ENCODE assay signal across 37 cellular contexts in the genomic region with DNA sequence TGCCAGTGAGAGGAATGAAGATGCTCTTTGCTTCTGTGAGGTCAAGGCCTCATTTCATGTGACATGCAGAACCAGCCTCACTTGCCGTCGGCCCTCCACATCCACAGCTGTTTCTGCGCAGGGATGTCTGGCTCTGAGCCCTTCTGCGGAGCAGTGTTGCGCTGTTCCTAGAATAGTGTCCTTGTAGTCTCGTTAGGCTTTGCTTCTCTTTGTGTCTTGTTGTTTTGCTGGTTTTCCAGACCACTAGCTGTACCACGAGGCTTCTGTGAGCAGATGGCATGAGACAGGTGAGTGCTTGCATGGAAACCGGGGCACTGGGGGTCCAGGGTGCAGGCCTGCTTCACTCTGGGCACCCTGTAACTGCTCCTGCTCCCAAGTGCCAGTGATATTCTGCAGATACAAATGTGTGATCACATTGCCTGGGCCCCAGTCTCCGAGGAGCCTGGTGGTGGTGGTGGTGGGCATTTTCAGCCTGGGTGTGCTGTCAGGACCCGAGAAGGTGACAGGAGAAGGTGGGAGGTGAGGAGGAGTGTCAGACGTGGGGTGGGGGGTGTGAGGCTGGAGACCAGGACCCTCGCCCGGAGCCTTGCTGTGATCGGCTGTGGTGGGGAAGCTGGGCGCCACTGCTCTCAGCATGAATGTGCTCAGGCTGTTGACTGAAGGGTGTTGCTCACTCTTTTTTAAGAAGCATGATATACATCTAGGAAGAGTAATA. TPM values are rescaled to one million over a fixed set of nuclear protein-coding genes. Genes with fewer than 3 reads are reported as not detected.
DNase-seq lines count a peak whose midpoint lies in the region; FAIRE-seq and TF ChIP-seq lines count a peak whose summit lies in the region.
"Had no signal": no experiment of that assay in that cellular context is flagged by ENCODE, and none has a peak within 500 bp of the region (broad histone marks: within the 10 kb centered on the region; RNA-seq: fewer than 3 reads in every experiment).

No MANE protein-coding gene starts in this region.

- peak overlapping the region; percentile 41 for H3K27ac ChIP-seq in caudate nucleus (ENCODE audit: low read depth, low read length)
- no peak overlapping the region for H3K27ac ChIP-seq in neural progenitor cell
- no peak overlapping the region for H3K27ac ChIP-seq in tibial artery
- H3K27ac ChIP-seq: brain microvascular endothelial cell, gastroesophageal sphincter, hepatocyte, HL-60, SJSA1 had no signal

- no peaks in the 10 kb centered on the region for H3K36me3 Mint-ChIP-seq in activated CD4-positive, alpha-beta memory T cell treated with anti-CD3 and anti-CD28 coated beads for 36 hours
- H3K36me3 Mint-ChIP-seq in activated CD4-positive, alpha-beta memory T cell treated with anti-CD3 and anti-CD28 coated beads, Interleukin-2, amount 10 ng/mL, durations not matched to agents 7 days and 5 days (ENCODE audit: low read depth): no peaks in the 10 kb centered on the region
- peaks cover 2% of the 10 kb centered on the region for H3K36me3 Mint-ChIP-seq in neural progenitor cell
- H3K36me3 Mint-ChIP-seq: activated naive CD4-positive, alpha-beta T cell treated with anti-CD3 and anti-CD28 coated beads, Interleukin-2, amount 10 ng/mL, durations not matched to agents 7 days and 5 days had no signal

- H3K9me3 ChIP-seq in neural progenitor cell (ENCODE audit: low read depth): no peaks in the 10 kb centered on the region
- no peaks in the 10 kb centered on the region for H3K9me3 ChIP-seq in tibial artery
- H3K9me3 ChIP-seq: gastroesophageal sphincter, MG63, SJSA1 had no signal

- H3F3A ChIP-seq in neural progenitor cell (ENCODE audit: low read depth): no peaks in the 10 kb centered on the region

- no peak overlapping the region for H3K4me3 Mint-ChIP-seq in activated CD4-positive, alpha-beta memory T cell treated with anti-CD3 and anti-CD28 coated beads for 36 hours
- H3K4me3 Mint-ChIP-seq in activated CD4-positive, alpha-beta memory T cell treated with anti-CD3 and anti-CD28 coated beads, Interleukin-2, amount 10 ng/mL, durations not matched to agents 7 days and 5 days: no peak overlapping the region
- no peak overlapping the region for H3K4me3 Mint-ChIP-seq in neural progenitor cell
- H3K4me3 Mint-ChIP-seq: activated naive CD4-positive, alpha-beta T cell treated with anti-CD3 and anti-CD28 coated beads, Interleukin-2, amount 10 ng/mL, durations not matched to agents 7 days and 5 days; activated T-helper 17 cell treated with anti-CD3 and anti-CD28 coated beads, Interleukin-2, amount 50 U/mL, for 72 hours; CD14-positive monocyte; nephron progenitor cell had no signal

- H3K36me3 ChIP-seq in neural progenitor cell (no peaks in the 10 kb centered on the region), tibial artery (no peaks in the 10 kb centered on the region)
- H3K36me3 ChIP-seq: brain microvascular endothelial cell, MG63, SJSA1 had no signal

- no peak overlapping the region for H3K4me2 ChIP-seq in neural progenitor cell
- H3K4me2 ChIP-seq: hepatocyte had no signal

- intact Hi-C loops in activated CD4-positive, alpha-beta memory T cell treated with anti-CD3 and anti-CD28 coated beads for 36 hours (cut with micrococcal nuclease): no loop called here
- intact Hi-C loops in tibial artery (cut with DNase I; ENCODE audit: low total_unique reads): no loop called here

- H3K27me3 Mint-ChIP-seq in activated CD4-positive, alpha-beta memory T cell treated with anti-CD3 and anti-CD28 coated beads for 36 hours: no peaks in the 10 kb centered on the region
- H3K27me3 Mint-ChIP-seq in activated CD4-positive, alpha-beta memory T cell treated with anti-CD3 and anti-CD28 coated beads, Interleukin-2, amount 10 ng/mL, durations not matched to agents 7 days and 5 days: peaks cover 8% of the 10 kb centered on the region
- H3K27me3 Mint-ChIP-seq in neural progenitor cell (ENCODE audit: insufficient read depth, low read depth): peaks cover 4% of the 10 kb centered on the region
- H3K27me3 Mint-ChIP-seq: activated T-helper 17 cell treated with anti-CD3 and anti-CD28 coated beads, Interleukin-2, amount 50 U/mL, for 72 hours had no signal

- no peaks in the 10 kb centered on the region for H3K9me3 Mint-ChIP-seq in activated CD4-positive, alpha-beta memory T cell treated with anti-CD3 and anti-CD28 coated beads for 36 hours
- H3K9me3 Mint-ChIP-seq in activated CD4-positive, alpha-beta memory T cell treated with anti-CD3 and anti-CD28 coated beads, Interleukin-2, amount 10 ng/mL, durations not matched to agents 7 days and 5 days: no peaks in the 10 kb centered on the region
- peaks cover 11% of the 10 kb centered on the region for H3K9me3 Mint-ChIP-seq in neural progenitor cell
- H3K9me3 Mint-ChIP-seq: activated naive CD4-positive, alpha-beta T cell treated with anti-CD3 and anti-CD28 coated beads, Interleukin-2, amount 10 ng/mL, durations not matched to agents 7 days and 5 days; activated T-helper 17 cell treated with anti-CD3 and anti-CD28 coated beads, Interleukin-2, amount 50 U/mL, for 72 hours had no signal

- DNase-seq in activated CD4-positive, alpha-beta memory T cell treated with anti-CD3 and anti-CD28 coated beads for 36 hours: peak; percentile 3
- no peak for DNase-seq in activated CD4-positive, alpha-beta memory T cell treated with anti-CD3 and anti-CD28 coated beads, Interleukin-2, amount 10 ng/mL, durations not matched to agents 7 days and 5 days
- DNase-seq in caudate nucleus (lab: John Stamatoyannopoulos, UW): peak in 4 of 61 donors; percentile 24 to 55 (median 36)
- DNase-seq in neural progenitor cell (ENCODE audit: low spot score): no peak
- peak; percentile 5 to 34 for DNase-seq in tibial artery
- DNase-seq in H54 (ENCODE audit: insufficient read length, low spot score): no peak
- no peak for DNase-seq in cerebellar cortex (ENCODE audit: low spot score)
- DNase-seq in GM19239 (ENCODE audit: insufficient read length, low spot score): no peak
- DNase-seq: 8988T; activated CD4-positive, alpha-beta T cell treated with anti-CD3 and anti-CD28 coated beads, Interleukin-2, amount 50 U/mL, for 1 hour; activated naive CD4-positive, alpha-beta T cell treated with anti-CD3 and anti-CD28 coated beads, Interleukin-2, amount 10 ng/mL, durations not matched to agents 7 days and 5 days; amniotic stem cell; brain microvascular endothelial cell; DMS79 treated with DMSO at 0.1 percent for 48 hours; effector CD4-positive, alpha-beta T cell; GDM1; GOT3; KG1; mammary epithelial cell; MG63; NCI-H1105; NCI-H187; NCI-H2171 treated with DMSO at 0.1 percent for 48 hours; NCI-H510A; nephron progenitor cell; RPMI8226; stimulated activated CD4-positive, alpha-beta T cell treated with anti-CD3 and anti-CD28 coated beads, Interleukin-4, amount 100 ng/mL, for 24 hours; T1000; trophoblast cell had no signal

- no peaks in the 10 kb centered on the region for H4K20me1 ChIP-seq in neural progenitor cell (ENCODE audit: low read depth)

- no peak for TF ChIP-seq POLR2A in H54 (IDR thresholded peaks at IDR 0.05; ENCODE audit: low read depth, low read length)

- no peaks in the 10 kb centered on the region for H3K4me1 Mint-ChIP-seq in activated CD4-positive, alpha-beta memory T cell treated with anti-CD3 and anti-CD28 coated beads for 36 hours (ENCODE audit: low read depth)
- H3K4me1 Mint-ChIP-seq in activated CD4-positive, alpha-beta memory T cell treated with anti-CD3 and anti-CD28 coated beads, Interleukin-2, amount 10 ng/mL, durations not matched to agents 7 days and 5 days: no peaks in the 10 kb centered on the region
- H3K4me1 Mint-ChIP-seq in neural progenitor cell: peaks cover 26% of the 10 kb centered on the region
- H3K4me1 Mint-ChIP-seq: activated naive CD4-positive, alpha-beta T cell treated with anti-CD3 and anti-CD28 coated beads, Interleukin-2, amount 10 ng/mL, durations not matched to agents 7 days and 5 days; activated T-helper 17 cell treated with anti-CD3 and anti-CD28 coated beads, Interleukin-2, amount 50 U/mL, for 72 hours had no signal

- FAIRE-seq in H54 (lab: Jason Lieb, UNC): no peak
- FAIRE-seq in GM19239 (lab: Jason Lieb, UNC): no peak
- FAIRE-seq: colon had no signal

- CTCF ChIA-PET in activated CD4-positive, alpha-beta memory T cell treated with anti-CD3 and anti-CD28 coated beads for 36 hours (lab: Charles Lee): interaction anchor here (0.6 kb wide), 1 partner anchor 363 kb away, joined by 3 read pairs; no protein-coding TSS in a partner anchor
- CTCF ChIA-PET in activated CD4-positive, alpha-beta memory T cell treated with anti-CD3 and anti-CD28 coated beads, Interleukin-2, amount 10 ng/mL, durations not matched to agents 7 days and 5 days (lab: Charles Lee): no interaction called here

- POLR2A ChIA-PET in activated CD4-positive, alpha-beta memory T cell treated with anti-CD3 and anti-CD28 coated beads for 36 hours (lab: Charles Lee): no interaction called here
- POLR2A ChIA-PET in activated CD4-positive, alpha-beta memory T cell treated with anti-CD3 and anti-CD28 coated beads, Interleukin-2, amount 10 ng/mL, durations not matched to agents 7 days and 5 days (lab: Charles Lee): no interaction called here

- no peak overlapping the region for H3K27ac Mint-ChIP-seq in activated CD4-positive, alpha-beta memory T cell treated with anti-CD3 and anti-CD28 coated beads for 36 hours
- no peak overlapping the region for H3K27ac Mint-ChIP-seq in activated CD4-positive, alpha-beta memory T cell treated with anti-CD3 and anti-CD28 coated beads, Interleukin-2, amount 10 ng/mL, durations not matched to agents 7 days and 5 days
- H3K27ac Mint-ChIP-seq in neural progenitor cell: peak overlapping the region; percentile 77
- H3K27ac Mint-ChIP-seq: activated naive CD4-positive, alpha-beta T cell treated with anti-CD3 and anti-CD28 coated beads, Interleukin-2, amount 10 ng/mL, durations not matched to agents 7 days and 5 days; activated T-helper 17 cell treated with anti-CD3 and anti-CD28 coated beads, Interleukin-2, amount 50 U/mL, for 72 hours; CD14-positive monocyte; nephron progenitor cell; progenitor cell of endocrine pancreas had no signal

- no peak for TF ChIP-seq CTCF in neural progenitor cell (IDR thresholded peaks at IDR 0.05)
- no peak for TF ChIP-seq CTCF in tibial artery (IDR thresholded peaks at IDR 0.05)

- H3K79me2 ChIP-seq in neural progenitor cell (ENCODE audit: low read depth): no peaks in the 10 kb centered on the region
- H3K79me2 ChIP-seq: hepatocyte had no signal

- H3K27me3 ChIP-seq in neural progenitor cell: no peaks in the 10 kb centered on the region
- H3K27me3 ChIP-seq in tibial artery: no peaks in the 10 kb centered on the region
- H3K27me3 ChIP-seq: brain microvascular endothelial cell, gastroesophageal sphincter, hepatocyte, MG63, SJSA1 had no signal

- no peak overlapping the region for H2AFZ ChIP-seq in neural progenitor cell (replicated peaks)
- H2AFZ ChIP-seq: hepatocyte had no signal

- peaks cover 13% of the 10 kb centered on the region for H3K4me1 ChIP-seq in neural progenitor cell
- H3K4me1 ChIP-seq in tibial artery: peaks cover 0 to 6% (median 0%) of the 10 kb centered on the region in 4 donors
- H3K4me1 ChIP-seq: gastroesophageal sphincter, SJSA1 had no signal

- H3K4me3 ChIP-seq in neural progenitor cell (no peak overlapping the region), tibial artery (no peak overlapping the region)
- H3K4me3 ChIP-seq: gastroesophageal sphincter, hepatocyte, MG63, SJSA1 had no signal

- H3K9ac ChIP-seq in neural progenitor cell: no peak overlapping the region

RNA-seq across cellular contexts. Expression of a gene that starts 34.3 kb away (rescaled TPM):
- 10 to 100 TPM; 28.4 to 30.1 TPM for total RNA-seq in activated CD4-positive, alpha-beta memory T cell treated with anti-CD3 and anti-CD28 coated beads for 36 hours
- 10 to 100 TPM; 19.1 to 22.4 TPM for total RNA-seq in activated CD4-positive, alpha-beta memory T cell treated with anti-CD3 and anti-CD28 coated beads, Interleukin-2, amount 10 ng/mL, durations not matched to agents 7 days and 5 days
- total RNA-seq in neural progenitor cell (ENCODE audit: low replicate concordance): 0.28 and 0.65 TPM in 2 replicates

Comparison
In these comparisons a context has a peak if more than half of its experiments do, and no peak if none do; other contexts are left out.
1. DNase-seq: peak in activated CD4-positive, alpha-beta memory T cell treated with anti-CD3 and anti-CD28 coated beads for 36 hours (single experiment) and tibial artery (2 of 2); none in activated CD4-positive, alpha-beta memory T cell treated with anti-CD3 and anti-CD28 coated beads, Interleukin-2, amount 10 ng/mL, durations not matched to agents 7 days and 5 days (single experiment), neural progenitor cell (single experiment), H54 (single experiment), cerebellar cortex (single experiment) and GM19239 (single experiment).
2. RNA of a gene that starts 34.3 kb away (total RNA-seq): 28.4 to 30.1 TPM in activated CD4-positive, alpha-beta memory T cell treated with anti-CD3 and anti-CD28 coated beads for 36 hours and 19.1 to 22.4 TPM in activated CD4-positive, alpha-beta memory T cell treated with anti-CD3 and anti-CD28 coated beads, Interleukin-2, amount 10 ng/mL, durations not matched to agents 7 days and 5 days; 0.28 to 0.65 TPM in neural progenitor cell; every median in the first group is over 10 times any median in the second.